In the genomic region with DNA sequence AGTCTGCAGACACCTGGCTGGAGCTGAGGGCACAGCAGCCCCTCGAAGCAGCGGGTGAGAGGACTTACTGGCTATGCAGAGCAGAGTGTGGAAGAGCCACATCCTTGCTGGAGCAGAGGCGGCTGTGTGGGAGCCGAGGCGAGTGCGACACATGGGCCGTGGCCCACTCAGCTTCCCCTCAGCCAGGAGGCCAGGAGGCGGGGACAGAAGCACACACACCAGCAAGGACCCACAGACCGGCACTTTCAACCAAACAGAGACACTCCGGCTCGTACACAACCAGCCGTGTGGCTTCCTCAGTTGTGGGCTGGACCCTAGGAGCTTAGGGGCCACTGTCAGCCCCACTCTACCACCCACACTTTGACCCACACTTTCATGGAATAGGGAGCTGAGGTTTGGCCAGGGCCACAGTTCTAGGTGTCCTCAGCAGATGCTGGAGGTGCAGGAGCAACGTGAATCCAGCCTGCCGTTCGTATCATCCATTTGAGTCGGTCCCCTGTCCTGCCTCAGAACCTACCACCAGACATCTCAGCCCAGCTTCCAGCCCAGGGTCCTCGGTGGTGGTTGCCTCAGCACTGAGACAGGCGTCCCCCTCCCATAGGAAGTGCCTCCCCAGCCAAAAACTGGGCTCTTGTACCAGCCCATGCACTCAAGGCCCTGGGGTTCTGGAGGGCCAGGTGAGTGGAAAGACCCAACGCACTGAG, we compare ENCODE assay signal across 8 cellular contexts. TPM values are rescaled to one million over a fixed set of nuclear protein-coding genes. Genes with fewer than 3 reads are reported as not detected.
DNase-seq lines count a peak whose midpoint lies in the region; ATAC-seq and TF ChIP-seq lines count a peak whose summit lies in the region.

A gene with protein sequence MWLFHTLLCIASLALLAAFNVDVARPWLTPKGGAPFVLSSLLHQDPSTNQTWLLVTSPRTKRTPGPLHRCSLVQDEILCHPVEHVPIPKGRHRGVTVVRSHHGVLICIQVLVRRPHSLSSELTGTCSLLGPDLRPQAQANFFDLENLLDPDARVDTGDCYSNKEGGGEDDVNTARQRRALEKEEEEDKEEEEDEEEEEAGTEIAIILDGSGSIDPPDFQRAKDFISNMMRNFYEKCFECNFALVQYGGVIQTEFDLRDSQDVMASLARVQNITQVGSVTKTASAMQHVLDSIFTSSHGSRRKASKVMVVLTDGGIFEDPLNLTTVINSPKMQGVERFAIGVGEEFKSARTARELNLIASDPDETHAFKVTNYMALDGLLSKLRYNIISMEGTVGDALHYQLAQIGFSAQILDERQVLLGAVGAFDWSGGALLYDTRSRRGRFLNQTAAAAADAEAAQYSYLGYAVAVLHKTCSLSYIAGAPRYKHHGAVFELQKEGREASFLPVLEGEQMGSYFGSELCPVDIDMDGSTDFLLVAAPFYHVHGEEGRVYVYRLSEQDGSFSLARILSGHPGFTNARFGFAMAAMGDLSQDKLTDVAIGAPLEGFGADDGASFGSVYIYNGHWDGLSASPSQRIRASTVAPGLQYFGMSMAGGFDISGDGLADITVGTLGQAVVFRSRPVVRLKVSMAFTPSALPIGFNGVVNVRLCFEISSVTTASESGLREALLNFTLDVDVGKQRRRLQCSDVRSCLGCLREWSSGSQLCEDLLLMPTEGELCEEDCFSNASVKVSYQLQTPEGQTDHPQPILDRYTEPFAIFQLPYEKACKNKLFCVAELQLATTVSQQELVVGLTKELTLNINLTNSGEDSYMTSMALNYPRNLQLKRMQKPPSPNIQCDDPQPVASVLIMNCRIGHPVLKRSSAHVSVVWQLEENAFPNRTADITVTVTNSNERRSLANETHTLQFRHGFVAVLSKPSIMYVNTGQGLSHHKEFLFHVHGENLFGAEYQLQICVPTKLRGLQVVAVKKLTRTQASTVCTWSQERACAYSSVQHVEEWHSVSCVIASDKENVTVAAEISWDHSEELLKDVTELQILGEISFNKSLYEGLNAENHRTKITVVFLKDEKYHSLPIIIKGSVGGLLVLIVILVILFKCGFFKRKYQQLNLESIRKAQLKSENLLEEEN (minus strand): TSS at position 146 of the 704 bp plus-strand sequence. CDS start 44 bp downstream, at position 102.

- H3K9me3 Mint-ChIP-seq in activated T-helper 2 cell treated with anti-CD3 and anti-CD28 coated beads, Interferon-gamma antibody, Interleukin-2, Interleukin-4, amounts not matched to agents 10 μg/mL and 5 μg/mL and 100 μg/mL, durations not matched to agents 14 hours and 24 hours and 36 hours: no peaks in the 10 kb centered on the region

- TF ChIP-seq CTCF in HCT116 (IDR thresholded peaks at IDR 0.05 in 2 of 3, conservative IDR thresholded peaks at IDR 0.05 in 1 of 3; ENCODE audit: borderline replicate concordance in 1 of 3, insufficient read depth in 1 of 3, low read depth in 2 of 3, low read length in 2 of 3) (no peak), right atrium auricular region (IDR thresholded peaks at IDR 0.05) (no peak), gastrocnemius medialis (IDR thresholded peaks at IDR 0.05 in 4 of 5, conservative IDR thresholded peaks at IDR 0.05 in 1 of 5) (no peak)

- H3K9me3 ChIP-seq in HCT116 (ENCODE audit: control insufficient read depth in 1 of 2, insufficient read depth in 1 of 2, low read depth in 1 of 2, low read length in 2 of 2): no peaks in the 10 kb centered on the region
- no peaks in the 10 kb centered on the region for H3K9me3 ChIP-seq in right atrium auricular region
- no peaks in the 10 kb centered on the region for H3K9me3 ChIP-seq in gastrocnemius medialis

- RAD21 ChIA-PET in HCT116 (lab: Charles Lee; ENCODE audit: low non-redundant PET in 1 of 2, low total read pairs in 2 of 2, uncharacterized antibody in 2 of 2, unreplicated experiment in 2 of 2): no interaction called here

- DNase-seq in HCT116 (ENCODE audit: low read depth, low spot score): no peak
- no peak for DNase-seq in activated T-helper 2 cell treated with anti-CD3 and anti-CD28 coated beads, Interferon-gamma antibody, Interleukin-2, Interleukin-4, amounts not matched to agents 10 μg/mL and 5 μg/mL and 100 μg/mL, durations not matched to agents 14 hours and 24 hours and 36 hours (ENCODE audit: low spot score)
- no peak for DNase-seq in right atrium auricular region (ENCODE audit: low spot score)
- DNase-seq in gastrocnemius medialis: no peak
- DNase-seq in NCI-H1436 treated with DMSO at 0.1 percent for 48 hours (lab: John Stamatoyannopoulos, UW): no peak
- no peak for DNase-seq in GDM1 (lab: John Stamatoyannopoulos, UW)

- no peak within 1 kb of the TSS for H2AFZ ChIP-seq in HCT116 (ENCODE audit: low read depth, low read length, poor library complexity, severe bottlenecking)

- no peaks in the 10 kb centered on the region for H3K27me3 ChIP-seq in HCT116 (ENCODE audit: insufficient read depth, low read length)
- no peaks in the 10 kb centered on the region for H3K27me3 ChIP-seq in right atrium auricular region
- no peaks in the 10 kb centered on the region for H3K27me3 ChIP-seq in gastrocnemius medialis

- no peaks in the 10 kb centered on the region for H4K20me1 ChIP-seq in HCT116 (ENCODE audit: insufficient read depth)

- no TSS peak for BruUV-seq in HCT116 (replicated peaks; lab: Mats Ljungman, UMichigan)

- H3K9me2 ChIP-seq in HCT116 (ENCODE audit: insufficient read depth): no peaks in the 10 kb centered on the region

- H3K36me3 Mint-ChIP-seq in activated T-helper 2 cell treated with anti-CD3 and anti-CD28 coated beads, Interferon-gamma antibody, Interleukin-2, Interleukin-4, amounts not matched to agents 10 μg/mL and 5 μg/mL and 100 μg/mL, durations not matched to agents 14 hours and 24 hours and 36 hours (ENCODE audit: low read depth): peaks cover 19% of the 10 kb centered on the region

- TF ChIP-seq RAD21 in HCT116 (IDR thresholded peaks at IDR 0.05; ENCODE audit: low read depth): no peak

- ATAC-seq in HCT116 (no peak), gastrocnemius medialis (no peak), GM18511 (IDR thresholded peaks at IDR 0.05; ENCODE audit: unreplicated experiment) (no peak), HG02870 (IDR thresholded peaks at IDR 0.05; ENCODE audit: unreplicated experiment) (no peak)

- H3K4me1 ChIP-seq in HCT116 (ENCODE audit: control insufficient read depth in 1 of 2, insufficient read depth in 2 of 2, low read length in 2 of 2) (no peaks in the 10 kb centered on the region), right atrium auricular region (peaks cover 0 to 32% of the 10 kb centered on the region in 2 donors), gastrocnemius medialis (no peaks in the 10 kb centered on the region)

- no peak within 1 kb of the TSS for H3K4me3 ChIP-seq in HCT116 (replicated peaks in 1 of 2; ENCODE audit: low read depth in 1 of 2, low read length in 2 of 2)
- H3K4me3 ChIP-seq in right atrium auricular region: no peak within 1 kb of the TSS
- no peak within 1 kb of the TSS for H3K4me3 ChIP-seq in gastrocnemius medialis

- peaks cover 41% of the 10 kb centered on the region for H3K4me1 Mint-ChIP-seq in activated T-helper 2 cell treated with anti-CD3 and anti-CD28 coated beads, Interferon-gamma antibody, Interleukin-2, Interleukin-4, amounts not matched to agents 10 μg/mL and 5 μg/mL and 100 μg/mL, durations not matched to agents 14 hours and 24 hours and 36 hours (ENCODE audit: low read depth)

- CTCF ChIA-PET in HCT116 (lab: Charles Lee): no interaction called here

- in situ Hi-C loops in gastrocnemius medialis (cut with MboI; ENCODE audit: low sequenced_read_pairs in 4 of 4): no loop called here

- H3K27ac ChIP-seq in HCT116 (ENCODE audit: low read depth, low read length): no peak within 1 kb of the TSS
- H3K27ac ChIP-seq in right atrium auricular region: no peak within 1 kb of the TSS
- no peak within 1 kb of the TSS for H3K27ac ChIP-seq in gastrocnemius medialis

- H3K9ac ChIP-seq in HCT116 (ENCODE audit: low read length): no peak within 1 kb of the TSS

- no peaks in the 10 kb centered on the region for H3K27me3 Mint-ChIP-seq in activated T-helper 2 cell treated with anti-CD3 and anti-CD28 coated beads, Interferon-gamma antibody, Interleukin-2, Interleukin-4, amounts not matched to agents 10 μg/mL and 5 μg/mL and 100 μg/mL, durations not matched to agents 14 hours and 24 hours and 36 hours (ENCODE audit: low read depth)

- H3K36me3 ChIP-seq in HCT116 (ENCODE audit: control insufficient read depth in 1 of 2, insufficient read depth in 2 of 2, low read length in 2 of 2) (no peaks in the 10 kb centered on the region), right atrium auricular region (no peaks in the 10 kb centered on the region), gastrocnemius medialis (no peaks in the 10 kb centered on the region)

- peak within 1 kb of the TSS; percentile 24 for H3K27ac Mint-ChIP-seq in activated T-helper 2 cell treated with anti-CD3 and anti-CD28 coated beads, Interferon-gamma antibody, Interleukin-2, Interleukin-4, amounts not matched to agents 10 μg/mL and 5 μg/mL and 100 μg/mL, durations not matched to agents 14 hours and 24 hours and 36 hours

- no peak for TF ChIP-seq POLR2A in HCT116 (IDR thresholded peaks at IDR 0.05; ENCODE audit: borderline replicate concordance, extremely low read depth, insufficient read depth, insufficient read length)
- TF ChIP-seq POLR2A in gastrocnemius medialis (IDR thresholded peaks at IDR 0.05): no peak

- POLR2A ChIA-PET in HCT116 (lab: Charles Lee): no interaction called here

- intact Hi-C loops in HCT116 (cut with micrococcal nuclease): no loop called here
- intact Hi-C loops in activated T-helper 2 cell treated with anti-CD3 and anti-CD28 coated beads, Interferon-gamma antibody, Interleukin-2, Interleukin-4, amounts not matched to agents 10 μg/mL and 5 μg/mL and 100 μg/mL, durations not matched to agents 14 hours and 24 hours and 36 hours (cut with micrococcal nuclease): no loop called here
- intact Hi-C loops in gastrocnemius medialis (cut with DNase I; ENCODE audit: low total_unique reads): no loop called here

- H3K79me2 ChIP-seq in HCT116 (ENCODE audit: insufficient read depth, low read length): no peaks in the 10 kb centered on the region

- H3K4me3 Mint-ChIP-seq in activated T-helper 2 cell treated with anti-CD3 and anti-CD28 coated beads, Interferon-gamma antibody, Interleukin-2, Interleukin-4, amounts not matched to agents 10 μg/mL and 5 μg/mL and 100 μg/mL, durations not matched to agents 14 hours and 24 hours and 36 hours (ENCODE audit: low read depth): no peak within 1 kb of the TSS

- H3K4me2 ChIP-seq in HCT116 (ENCODE audit: low read length): no peak within 1 kb of the TSS

TF ChIP-seq in HCT116, 20 proteins besides CTCF, POLR2A, EP300 and RAD21 (continues in another document):
- TF ChIP-seq POLR2AphosphoS5 (IDR thresholded peaks at IDR 0.05; ENCODE audit: low read depth, low read length) (no peak), SP1 (IDR thresholded peaks at IDR 0.05; ENCODE audit: low read depth) (no peak), JUND (IDR thresholded peaks at IDR 0.05) (no peak), ZFX (IDR thresholded peaks at IDR 0.05) (no peak), EZH2phosphoT487 (IDR thresholded peaks at IDR 0.05; ENCODE audit: borderline replicate concordance) (no peak), EZH2 (IDR thresholded peaks at IDR 0.05) (no peak)

RNA-seq across cellular contexts. Expression of the gene that starts here (rescaled TPM):
- total RNA-seq in HCT116 (2021; ENCODE audit: unreplicated experiment) (19.9 TPM), right atrium auricular region (10 to 100 TPM; 23.4 to 26.1 TPM), gastrocnemius medialis (10 to 100 TPM; 10.8 to 25.0 (median 23.5) TPM)
- 33.2 and 38.5 TPM in 2 replicates for polyA plus RNA-seq in HCT116 (2012)
- 36.2 and 42.4 TPM in 2 replicates for total RNA-seq in activated T-helper 2 cell treated with anti-CD3 and anti-CD28 coated beads, Interferon-gamma antibody, Interleukin-2, Interleukin-4, amounts not matched to agents 10 μg/mL and 5 μg/mL and 100 μg/mL, durations not matched to agents 14 hours and 24 hours and 36 hours
